ENCODE assay signal across 8 cellular contexts in genomic region chr1:84689514-84690396, GRCh38. TPM values are rescaled to one million over a fixed set of nuclear protein-coding genes. Genes with fewer than 3 reads are reported as not detected.
DNase-seq lines count a peak whose midpoint lies in the region; ATAC-seq and TF ChIP-seq lines count a peak whose summit lies in the region.

No MANE protein-coding gene starts in this region.

- no peak for TF ChIP-seq EP300 in gastroesophageal sphincter (IDR thresholded peaks at IDR 0.05)

- H3K4me1 ChIP-seq in GM23338 (ENCODE audit: insufficient read depth) (peaks cover 34% of the 10 kb centered on the region), gastroesophageal sphincter (peaks cover 0 to 49% (median 5%) of the 10 kb centered on the region in 3 donors)

- H2AFZ ChIP-seq in GM23338: peak overlapping the region; percentile 44; the same call in 1 of the 2 replicates

- no peaks in the 10 kb centered on the region for H3K9me3 Mint-ChIP-seq in GM23338

- TF ChIP-seq CTCF in GM23338 (conservative IDR thresholded peaks at IDR 0.05; ENCODE audit: low read depth in 2 of 2) (peak; percentile 16 to 30; a peak in 3 of 4 replicates), gastroesophageal sphincter (IDR thresholded peaks at IDR 0.05) (peak in 2 of 4 experiments; percentile 25 to 47)

- peak; percentile 79 for ATAC-seq in GM23338
- peak; percentile 21 for ATAC-seq in gastroesophageal sphincter

- H3K36me3 Mint-ChIP-seq in GM23338 (ENCODE audit: low read depth): peaks cover 5% of the 10 kb centered on the region; the same call in 1 of the 3 replicates

- no peaks in the 10 kb centered on the region for H3K9me2 ChIP-seq in GM23338 (ENCODE audit: insufficient read depth)

- WGBS in gastroesophageal sphincter (ENCODE audit: low coverage in 1 of 2), 2 donors: 3 to 21% methylated on average over 8 to 14 of the region's 67 CpGs

- H3K27me3 ChIP-seq in GM23338 (ENCODE audit: insufficient read depth) (no peaks in the 10 kb centered on the region), gastroesophageal sphincter (no peaks in the 10 kb centered on the region)

- peak overlapping the region; percentile 66 for H3K4me3 ChIP-seq in GM23338
- H3K4me3 ChIP-seq in gastroesophageal sphincter: peak overlapping the region; percentile 84 to 89

- H3K4me1 Mint-ChIP-seq in GM23338: peaks cover 40% of the 10 kb centered on the region

- no peaks in the 10 kb centered on the region for H3K9me3 ChIP-seq in gastroesophageal sphincter

- peak in 1 of 2 donors; percentile 3 for TF ChIP-seq POLR2A in gastroesophageal sphincter (IDR thresholded peaks at IDR 0.05)

- peak overlapping the region; percentile 77 for H3K4me3 Mint-ChIP-seq in GM23338

- H3K79me2 ChIP-seq in GM23338 (replicated peaks; ENCODE audit: insufficient read depth): peaks cover 50% of the 10 kb centered on the region

- peak overlapping the region; percentile 88 for H3K27ac Mint-ChIP-seq in GM23338

- H3K27ac ChIP-seq in GM23338 (ENCODE audit: low read depth): peak overlapping the region; percentile 88
- H3K27ac ChIP-seq in gastroesophageal sphincter: peak overlapping the region; percentile 85 to 93 (median 92)

- peaks cover 7% of the 10 kb centered on the region; the same call in 1 of the 2 replicates for H3F3A ChIP-seq in GM23338 (replicated peaks; ENCODE audit: low read depth)

- H4K20me1 ChIP-seq in GM23338 (replicated peaks; ENCODE audit: insufficient read depth): peaks cover 11% of the 10 kb centered on the region; the same call in 1 of the 2 replicates

- no peaks in the 10 kb centered on the region for H3K36me3 ChIP-seq in GM23338 (ENCODE audit: insufficient read depth)
- H3K36me3 ChIP-seq in gastroesophageal sphincter: no peaks in the 10 kb centered on the region

- H3K27me3 Mint-ChIP-seq in GM23338 (ENCODE audit: insufficient read depth, low read depth, poor library complexity): no peaks in the 10 kb centered on the region

- H3K4me2 ChIP-seq in GM23338: peak overlapping the region; percentile 84

- DNase-seq in SIG-M5 treated with dmso at 0.1 percent for 504 hours (lab: John Stamatoyannopoulos, UW; ENCODE audit: unreplicated experiment) (peak; percentile 54), SIG-M5 (lab: John Stamatoyannopoulos, UW) (no peak), GM23338 (ENCODE audit: low spot score) (peak; percentile 77), NCI-H1105 treated with DMSO at 0.1 percent for 48 hours (lab: John Stamatoyannopoulos, UW) (peak; percentile 91), nucleus accumbens (lab: John Stamatoyannopoulos, UW) (peak in 53 of 56 donors; percentile 10 to 88 (median 68)), middle frontal gyrus (ENCODE audit: extremely low spot score, low spot score) (no peak)
- peak; percentile 12 for DNase-seq in activated CD8-positive, alpha-beta memory T cell treated with anti-CD3 and anti-CD28 coated beads, Interleukin-2, amount 50 U/mL, for 1 hour (ENCODE audit: extremely low read depth)

TF ChIP-seq in GM23338, 12 proteins besides CTCF, POLR2A, EP300 and RAD21:
- TF ChIP-seq EZH2 (IDR thresholded peaks at IDR 0.05; ENCODE audit: low read depth, unreplicated experiment) (no peak), JUNB (IDR thresholded peaks at IDR 0.05; ENCODE audit: unreplicated experiment) (no peak), NANOG (IDR thresholded peaks at IDR 0.05; ENCODE audit: borderline replicate concordance) (no peak), STAT1 (IDR thresholded peaks at IDR 0.05; ENCODE audit: unreplicated experiment) (no peak), ZNF114 (CRISPR knock-in tag; IDR thresholded peaks at IDR 0.05) (no peak), ETS1 (IDR thresholded peaks at IDR 0.05) (no peak), CREB1 (CRISPR knock-in tag; IDR thresholded peaks at IDR 0.05; ENCODE audit: low read depth) (peak; percentile 88)

RNA-seq across cellular contexts. Expression of gene SSX2IP, which starts 0.5 kb away (rescaled TPM):
- total RNA-seq in GM23338 (2014; rRNA removed; shearing (Covaris generic)): 27.5 and 28.4 TPM in 2 replicates
- 20.1 and 23.2 TPM in 2 replicates for polyA plus RNA-seq in GM23338 (2016; fragmentation: Nextera tagmentation; extraction: Ambion mirVana)
- total RNA-seq in gastroesophageal sphincter: 10 to 100 TPM; 10.8 to 21.9 (median 17.0) TPM

Comparison
In these comparisons a context has a peak if more than half of its experiments do, and no peak if none do; other contexts are left out.
1. DNase-seq: peak in SIG-M5 treated with dmso at 0.1 percent for 504 hours (single experiment), GM23338 (single experiment), NCI-H1105 treated with DMSO at 0.1 percent for 48 hours (single experiment), activated CD8-positive, alpha-beta memory T cell treated with anti-CD3 and anti-CD28 coated beads, Interleukin-2, amount 50 U/mL, for 1 hour (single experiment) and nucleus accumbens (53 of 56); none in SIG-M5 (single experiment) and middle frontal gyrus (single experiment).